10 cellular contexts compared by ENCODE assay signal in the genomic region with DNA sequence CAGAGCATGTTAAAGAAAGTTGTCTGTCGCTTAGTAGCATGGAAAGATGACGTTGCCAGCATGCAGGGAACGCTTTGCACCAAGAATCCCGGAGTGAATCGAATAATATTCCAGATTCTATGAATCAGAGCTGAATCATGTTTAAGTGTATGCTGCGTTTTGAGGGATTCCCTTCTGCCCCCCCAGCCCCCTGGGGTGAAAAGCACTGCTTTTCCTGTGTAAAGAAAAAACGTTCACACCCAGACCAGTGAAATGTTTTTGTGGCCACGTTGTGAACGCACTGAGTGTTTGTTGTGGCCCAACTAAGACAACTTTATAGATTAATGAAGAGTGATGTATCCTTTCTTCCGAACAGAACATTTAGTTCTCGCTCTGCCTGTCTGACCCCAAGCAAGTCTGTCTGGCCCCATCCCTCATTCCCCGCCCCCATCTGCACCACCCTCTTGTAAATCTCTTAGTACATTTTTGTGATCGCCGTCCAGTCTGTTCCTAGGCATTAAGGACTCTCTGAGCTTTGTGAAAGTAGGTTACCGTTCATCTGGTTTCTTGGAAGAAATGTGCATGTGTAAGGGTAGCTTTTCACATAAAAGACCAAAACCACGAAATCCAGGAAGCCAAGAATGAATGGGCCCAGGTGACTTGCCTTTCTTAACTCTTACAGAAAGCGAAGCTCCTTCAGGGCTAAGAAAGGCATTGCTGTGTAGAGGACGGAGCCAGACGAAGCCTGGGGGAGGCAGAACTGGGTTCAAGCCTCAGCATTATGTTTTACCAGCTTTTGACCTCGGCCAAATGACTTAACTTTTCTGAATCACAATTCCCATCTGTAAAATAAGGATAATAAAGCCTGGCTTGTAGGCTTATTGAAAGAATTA.
DNase-seq lines count a peak whose midpoint lies in the region; ATAC-seq and TF ChIP-seq lines count a peak whose summit lies in the region.
"Had no signal": no experiment of that assay in that cellular context is flagged by ENCODE, and none has a peak within 500 bp of the region (broad histone marks: within the 10 kb centered on the region; RNA-seq: fewer than 3 reads in every experiment).

No MANE protein-coding gene starts in this region.

- CTCF ChIA-PET in T-cell (lab: Charles Lee): interaction anchor here in 1 of 2 donors (0.9 to 2.8 kb wide), 2 partner anchors 106 to 1138 kb away, joined by 4 to 12 read pairs; no protein-coding TSS in a partner anchor

- peak overlapping the region; percentile 55 to 89 (median 86) for H3K27ac ChIP-seq in esophagus muscularis mucosa (replicated peaks in 1 of 4)

- H3K27ac Mint-ChIP-seq in T-cell: no peak overlapping the region

- no peaks in the 10 kb centered on the region for H3K27me3 ChIP-seq in esophagus muscularis mucosa

- no peaks in the 10 kb centered on the region for H3K9me3 Mint-ChIP-seq in T-cell
- H3K9me3 Mint-ChIP-seq: WTC11 had no signal

- TF ChIP-seq EP300 in esophagus muscularis mucosa (IDR thresholded peaks at IDR 0.05): no peak

- no peaks in the 10 kb centered on the region for H3K36me3 ChIP-seq in esophagus muscularis mucosa

- H3K4me3 ChIP-seq in esophagus muscularis mucosa (no peak overlapping the region), skeletal muscle cell (ENCODE audit: low read depth, low read length) (peak overlapping the region; percentile 2)

- H3K4me1 ChIP-seq in esophagus muscularis mucosa: peaks cover 67 to 76% (median 72%) of the 10 kb centered on the region in 4 donors

- H3K9me3 ChIP-seq in esophagus muscularis mucosa: no peaks in the 10 kb centered on the region

- H3K36me3 Mint-ChIP-seq in T-cell: no peaks in the 10 kb centered on the region
- H3K36me3 Mint-ChIP-seq: WTC11 had no signal

- H3K4me1 Mint-ChIP-seq in T-cell: peaks cover 6 to 16% (median 13%) of the 10 kb centered on the region in 3 donors

- peak in 2 of 4 experiments; percentile 35 to 75 for ATAC-seq in T-cell (replicated peaks in 1 of 4)
- no peak for ATAC-seq in GM21528 (IDR thresholded peaks at IDR 0.05; ENCODE audit: low FRiP score, unreplicated experiment)
- ATAC-seq: WTC11 had no signal

- TF ChIP-seq POLR2A in esophagus muscularis mucosa (IDR thresholded peaks at IDR 0.05; ENCODE audit: low read depth): no peak

- H3K27me3 Mint-ChIP-seq in T-cell: peaks cover 3 to 6% of the 10 kb centered on the region in 2 donors

- 68% methylated on average over 20 of the region's 20 CpGs for WGBS in esophagus muscularis mucosa

- DNase-seq in EL (peak; percentile 90), T-cell (peak in 29 of 34 experiments; percentile 0 to 52 (median 24)), esophagus muscularis mucosa (ENCODE audit: extremely low spot score) (no peak), skeletal muscle cell (ENCODE audit: low read depth) (peak; percentile 78), NCI-H510A (lab: John Stamatoyannopoulos, UW) (no peak), NCI-H2081 (lab: John Stamatoyannopoulos, UW) (no peak), NCI-H1048 (lab: John Stamatoyannopoulos, UW) (no peak)
- DNase-seq: NCI-H2029 treated with DMSO at 0.1 percent for 48 hours had no signal

- POLR2A ChIA-PET in T-cell (lab: Charles Lee): interaction anchor here in 1 of 2 donors (1.2 kb wide), 1 partner anchor 104 kb away, joined by 5 read pairs; no protein-coding TSS in a partner anchor

- no peak for TF ChIP-seq CTCF in esophagus muscularis mucosa (IDR thresholded peaks at IDR 0.05)

- intact Hi-C loops in esophagus muscularis mucosa (cut with DNase I): no loop called here

- H3K4me3 Mint-ChIP-seq in T-cell: no peak overlapping the region
- H3K4me3 Mint-ChIP-seq: WTC11 had no signal

Comparison
In these comparisons a context has a peak if more than half of its experiments do, and no peak if none do; other contexts are left out.
1. DNase-seq: peak in EL (single experiment), T-cell (29 of 34) and skeletal muscle cell (single experiment); none in esophagus muscularis mucosa (single experiment), NCI-H510A (single experiment), NCI-H2081 (0 of 2) and NCI-H1048 (single experiment).